2 cellular contexts compared by ENCODE assay signal in the genomic region with DNA sequence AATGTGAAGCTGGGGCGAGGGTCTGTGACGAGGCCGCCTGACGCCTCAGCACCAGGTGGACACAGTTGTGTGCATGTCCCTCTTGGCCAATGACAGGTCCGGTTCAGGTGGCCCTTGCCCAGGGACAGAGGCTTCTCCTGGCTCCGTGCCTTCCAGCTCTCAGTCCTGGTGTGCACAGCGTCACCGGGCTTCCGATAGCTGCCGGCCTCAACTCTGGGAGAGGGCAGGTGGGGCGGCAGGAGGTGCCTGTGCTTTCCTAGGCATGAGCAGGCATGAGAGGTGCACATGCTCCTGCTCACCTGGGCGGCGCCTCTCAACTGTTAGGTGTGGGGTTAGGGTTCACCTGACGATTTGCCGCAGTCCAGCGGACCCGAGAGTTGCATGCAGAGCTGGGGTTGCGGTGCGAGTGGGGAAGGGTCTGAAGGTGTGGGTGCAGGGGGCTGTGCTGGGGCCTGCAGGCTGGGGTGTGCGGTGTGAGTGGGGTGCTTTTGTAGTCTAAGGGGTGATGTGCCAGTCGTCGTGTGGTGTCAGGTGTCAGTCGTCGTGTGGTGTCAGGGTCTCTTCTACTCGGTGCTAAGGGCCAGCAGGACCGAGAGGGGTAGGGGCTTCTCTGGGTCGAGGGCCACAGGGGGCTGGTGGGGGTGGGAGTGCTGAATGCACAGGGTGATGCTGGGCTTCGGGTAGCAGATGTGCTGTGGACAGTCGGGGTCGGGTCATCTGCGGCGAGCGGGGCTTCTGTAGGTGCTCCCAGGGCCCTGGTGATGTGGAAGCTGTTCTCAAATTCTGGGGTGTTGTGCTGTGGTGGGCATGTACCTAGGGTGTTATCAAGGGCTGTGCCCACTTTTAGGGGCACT.
A peak's percentile ranks its signal among the peaks of the same experiment; 100 is the strongest.
TF ChIP-seq lines count a peak whose summit lies in the region.

No MANE protein-coding gene starts in this region.

TF ChIP-seq in IMR-90, 13 proteins besides CTCF, POLR2A, EP300 and RAD21:
- TF ChIP-seq SMC3 (IDR thresholded peaks at IDR 0.05; ENCODE audit: low read depth, low read length) (no peak), FOS (IDR thresholded peaks at IDR 0.05; ENCODE audit: low read depth, low read length) (no peak), BHLHE40 (IDR thresholded peaks at IDR 0.05; ENCODE audit: low read depth, low read length) (no peak), MAFK (IDR thresholded peaks at IDR 0.05; ENCODE audit: low read depth, low read length) (no peak), CEBPB (IDR thresholded peaks at IDR 0.05; ENCODE audit: low read depth, low read length) (no peak), RFX5 (IDR thresholded peaks at IDR 0.05; ENCODE audit: low read depth, low read length) (no peak), MAZ (IDR thresholded peaks at IDR 0.05; ENCODE audit: borderline replicate concordance, low read depth, low read length) (no peak), NFE2L2 (IDR thresholded peaks at IDR 0.05; ENCODE audit: low read depth, low read length) (no peak), CHD1 (IDR thresholded peaks at IDR 0.05; ENCODE audit: low read depth, low read length) (no peak), MXI1 (IDR thresholded peaks at IDR 0.05; ENCODE audit: borderline replicate concordance, low read depth, low read length) (no peak), RCOR1 (IDR thresholded peaks at IDR 0.05; ENCODE audit: insufficient replicate concordance, low read length) (no peak)
- TF ChIP-seq, protein P1, sequence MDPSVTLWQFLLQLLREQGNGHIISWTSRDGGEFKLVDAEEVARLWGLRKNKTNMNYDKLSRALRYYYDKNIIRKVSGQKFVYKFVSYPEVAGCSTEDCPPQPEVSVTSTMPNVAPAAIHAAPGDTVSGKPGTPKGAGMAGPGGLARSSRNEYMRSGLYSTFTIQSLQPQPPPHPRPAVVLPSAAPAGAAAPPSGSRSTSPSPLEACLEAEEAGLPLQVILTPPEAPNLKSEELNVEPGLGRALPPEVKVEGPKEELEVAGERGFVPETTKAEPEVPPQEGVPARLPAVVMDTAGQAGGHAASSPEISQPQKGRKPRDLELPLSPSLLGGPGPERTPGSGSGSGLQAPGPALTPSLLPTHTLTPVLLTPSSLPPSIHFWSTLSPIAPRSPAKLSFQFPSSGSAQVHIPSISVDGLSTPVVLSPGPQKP (IDR thresholded peaks at IDR 0.05; ENCODE audit: borderline replicate concordance, low read depth, low read length) = no peak
- TF ChIP-seq, protein P2, sequence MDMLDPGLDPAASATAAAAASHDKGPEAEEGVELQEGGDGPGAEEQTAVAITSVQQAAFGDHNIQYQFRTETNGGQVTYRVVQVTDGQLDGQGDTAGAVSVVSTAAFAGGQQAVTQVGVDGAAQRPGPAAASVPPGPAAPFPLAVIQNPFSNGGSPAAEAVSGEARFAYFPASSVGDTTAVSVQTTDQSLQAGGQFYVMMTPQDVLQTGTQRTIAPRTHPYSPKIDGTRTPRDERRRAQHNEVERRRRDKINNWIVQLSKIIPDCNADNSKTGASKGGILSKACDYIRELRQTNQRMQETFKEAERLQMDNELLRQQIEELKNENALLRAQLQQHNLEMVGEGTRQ (IDR thresholded peaks at IDR 0.05; ENCODE audit: low read depth, low read length) = no peak
TF ChIP-seq in IMR-90: peak in this region for 0.

TF ChIP-seq in K562, 482 proteins besides CTCF, POLR2A, EP300 and RAD21:
- TF ChIP-seq BRD4 (IDR thresholded peaks at IDR 0.05) (no peak), MAFF (IDR thresholded peaks at IDR 0.05; ENCODE audit: low read length) (no peak)
- TF ChIP-seq, protein P3, sequence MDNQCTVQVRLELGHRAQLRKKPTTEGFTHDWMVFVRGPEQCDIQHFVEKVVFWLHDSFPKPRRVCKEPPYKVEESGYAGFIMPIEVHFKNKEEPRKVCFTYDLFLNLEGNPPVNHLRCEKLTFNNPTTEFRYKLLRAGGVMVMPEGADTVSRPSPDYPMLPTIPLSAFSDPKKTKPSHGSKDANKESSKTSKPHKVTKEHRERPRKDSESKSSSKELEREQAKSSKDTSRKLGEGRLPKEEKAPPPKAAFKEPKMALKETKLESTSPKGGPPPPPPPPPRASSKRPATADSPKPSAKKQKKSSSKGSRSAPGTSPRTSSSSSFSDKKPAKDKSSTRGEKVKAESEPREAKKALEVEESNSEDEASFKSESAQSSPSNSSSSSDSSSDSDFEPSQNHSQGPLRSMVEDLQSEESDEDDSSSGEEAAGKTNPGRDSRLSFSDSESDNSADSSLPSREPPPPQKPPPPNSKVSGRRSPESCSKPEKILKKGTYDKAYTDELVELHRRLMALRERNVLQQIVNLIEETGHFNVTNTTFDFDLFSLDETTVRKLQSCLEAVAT (IDR thresholded peaks at IDR 0.05) = peak in 1 of 2 experiments; percentile 83; a peak in 2 of 4 replicates
